ENCODE assay signal across 8 cellular contexts in genomic region chr15:45637552-45638033, GRCh38. TPM values are rescaled to one million over a fixed set of nuclear protein-coding genes. Genes with fewer than 3 reads are reported as not detected.
DNase-seq lines count a peak whose midpoint lies in the region; ATAC-seq, FAIRE-seq and TF ChIP-seq lines count a peak whose summit lies in the region.

No MANE protein-coding gene starts in this region.

- H3K36me3 ChIP-seq in astrocyte (ENCODE audit: insufficient read depth, low read length) = no peaks in the 10 kb centered on the region

- H3K4me1 ChIP-seq in astrocyte (ENCODE audit: insufficient read depth, low read length) = peaks cover 46% of the 10 kb centered on the region

- TF ChIP-seq CTCF in astrocyte (IDR thresholded peaks at IDR 0.05; ENCODE audit: insufficient read depth, low read depth, low read length) = no peak

- no peak for FAIRE-seq in astrocyte (lab: Jason Lieb, UNC)

- peak; percentile 60 for DNase-seq in AG08395 (ENCODE audit: low spot score)
- peak; percentile 86 for DNase-seq in SKM-1 (lab: John Stamatoyannopoulos, UW; ENCODE audit: unreplicated experiment)
- peak; percentile 82 for DNase-seq in astrocyte (ENCODE audit: low read depth)
- peak; percentile 77 for DNase-seq in kidney tubule cell (ENCODE audit: low spot score)
- peak; percentile 22 to 45 (median 27) for DNase-seq in stimulated activated CD4-positive, alpha-beta T cell treated with anti-CD3 and anti-CD28 coated beads, TNF-alpha, amount 100 ng/mL, for 24 hours (ENCODE audit: low read depth in 3 of 3)
- no peak for DNase-seq in NCI-H1694 treated with DMSO at 0.1 percent for 48 hours (lab: John Stamatoyannopoulos, UW)

- H3K36me3 Mint-ChIP-seq in astrocyte (ENCODE audit: low read depth, unreplicated experiment) = no peaks in the 10 kb centered on the region

- no peaks in the 10 kb centered on the region for H3K9me3 Mint-ChIP-seq in astrocyte (ENCODE audit: unreplicated experiment)

- ATAC-seq in GM18870 (IDR thresholded peaks at IDR 0.05; ENCODE audit: unreplicated experiment) = peak; percentile 65
- peak; percentile 52 for ATAC-seq in HG03135 (IDR thresholded peaks at IDR 0.05; ENCODE audit: unreplicated experiment)

- H3K4me3 ChIP-seq in astrocyte (ENCODE audit: insufficient read depth, low read depth, low read length) = no peak overlapping the region

- H3K9ac ChIP-seq in astrocyte (ENCODE audit: low read length) = peak overlapping the region; percentile 44

- no peaks in the 10 kb centered on the region for H4K20me1 ChIP-seq in astrocyte (ENCODE audit: insufficient read depth, low read length)

- H3K79me2 ChIP-seq in astrocyte (ENCODE audit: insufficient read depth, low read length) = no peaks in the 10 kb centered on the region

- peak overlapping the region; percentile 47 for H3K27ac Mint-ChIP-seq in astrocyte (ENCODE audit: unreplicated experiment)

- peaks cover 4% of the 10 kb centered on the region for H3K27me3 Mint-ChIP-seq in astrocyte (ENCODE audit: low read depth, unreplicated experiment)

- no peaks in the 10 kb centered on the region for H3K9me3 ChIP-seq in astrocyte (ENCODE audit: insufficient read depth, low read depth, low read length)

- no peak overlapping the region for H3K4me3 Mint-ChIP-seq in astrocyte (ENCODE audit: unreplicated experiment)

- H3K4me1 Mint-ChIP-seq in astrocyte (ENCODE audit: low read depth, unreplicated experiment) = peaks cover 28% of the 10 kb centered on the region

- peaks cover 2% of the 10 kb centered on the region for H3K27me3 ChIP-seq in astrocyte (ENCODE audit: insufficient read depth, low read length)

- peak overlapping the region; percentile 65 for H3K4me2 ChIP-seq in astrocyte (ENCODE audit: low read length)

- peak overlapping the region; percentile 43 for H2AFZ ChIP-seq in astrocyte (ENCODE audit: low read depth, low read length)

- H3K27ac ChIP-seq in astrocyte (ENCODE audit: low read depth, low read length) = peak overlapping the region; percentile 31

RNA-seq across cellular contexts. Expression of gene SQOR, which starts 2.8 kb away (rescaled TPM):
- 4.0 and 4.2 TPM in 2 replicates for total RNA-seq in astrocyte

RNA-seq across cellular contexts. Expression of gene BLOC1S6, which starts 50.4 kb away (rescaled TPM):
- 62.3 and 64.2 TPM in 2 replicates for total RNA-seq in astrocyte
